Comparison of ENCODE assay signal across 1 cellular context in the genomic region with DNA sequence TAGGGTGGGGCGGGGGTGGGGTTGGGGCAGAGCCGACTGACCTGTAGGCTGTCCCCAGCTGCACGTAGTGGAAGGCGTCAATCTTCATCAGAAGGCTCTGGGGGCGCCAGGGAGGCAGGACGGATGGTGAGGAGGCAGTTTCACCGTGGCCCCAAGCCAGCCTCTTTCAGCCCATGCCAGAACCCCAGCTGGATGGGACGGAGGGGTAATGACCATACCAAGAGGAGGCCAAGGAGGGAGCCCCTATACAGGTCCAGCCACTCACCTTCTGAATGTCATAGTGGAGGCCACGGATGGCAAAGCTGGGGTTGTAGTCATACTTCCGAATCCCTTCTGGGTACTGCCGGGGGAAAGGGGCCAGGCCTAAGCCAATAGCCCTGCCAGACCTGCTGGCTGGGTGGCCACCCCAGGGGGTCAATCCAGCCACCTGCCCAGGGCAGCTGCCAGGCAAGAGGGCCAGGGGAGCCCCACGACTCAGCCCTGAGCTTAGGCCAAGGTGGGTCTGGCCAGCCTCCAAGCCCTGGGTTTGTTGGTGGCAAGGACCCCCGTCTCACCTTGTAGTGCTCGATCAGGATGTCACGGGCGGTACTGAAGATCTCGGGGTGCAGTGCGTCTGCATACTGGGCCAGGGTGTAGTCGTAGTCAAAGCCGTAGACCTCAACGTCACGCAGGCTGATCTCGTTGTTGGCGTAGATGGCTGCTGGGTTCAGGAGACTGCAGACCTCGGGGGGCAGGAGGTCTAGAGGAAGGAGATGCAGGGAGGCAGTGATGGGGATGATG.
TF ChIP-seq lines count a peak whose summit lies in the region.

No MANE protein-coding gene starts in this region.

TF ChIP-seq in K562, 482 proteins besides CTCF, POLR2A, EP300 and RAD21:
- TF ChIP-seq ZNF79 (CRISPR knock-in tag; IDR thresholded peaks at IDR 0.05; ENCODE audit: low read depth), result no peak
- peak; percentile 37; the same call in 1 of the 2 replicates for TF ChIP-seq POLR2G (IDR thresholded peaks at IDR 0.05; ENCODE audit: low read depth, low read length)
